ENCODE assay signal across 13 cellular contexts in the genomic region with DNA sequence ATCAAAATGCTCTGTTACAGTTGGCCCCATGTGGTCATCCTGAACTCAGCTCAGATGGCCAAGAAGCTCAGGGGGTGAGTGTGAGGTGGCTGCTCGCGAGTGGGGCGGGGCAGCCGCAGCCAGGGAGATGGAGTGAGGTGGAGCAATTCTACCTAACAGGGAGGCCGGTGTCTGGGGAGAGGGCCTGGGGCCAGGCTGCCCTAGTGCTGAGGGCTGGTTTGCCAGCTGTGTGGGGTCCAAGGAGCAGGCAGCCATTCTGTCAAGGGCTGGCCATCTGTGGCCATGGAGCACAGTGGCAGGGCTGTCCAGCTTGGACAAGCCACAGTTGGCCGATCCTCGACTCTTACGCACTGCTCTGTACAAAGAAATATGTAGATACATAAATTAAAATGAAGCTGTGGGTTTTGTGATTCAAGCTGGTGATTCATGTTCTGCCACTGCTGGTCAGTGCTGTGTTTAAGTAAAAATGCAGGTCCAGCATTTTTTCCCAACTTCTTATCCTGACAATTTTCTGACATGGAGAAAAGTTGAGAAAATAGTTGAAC.
DNase-seq lines count a peak whose midpoint lies in the region; TF ChIP-seq lines count a peak whose summit lies in the region.
"Had no signal": no experiment of that assay in that cellular context is flagged by ENCODE, and none has a peak within 500 bp of the region (broad histone marks: within the 10 kb centered on the region; RNA-seq: fewer than 3 reads in every experiment).

No MANE protein-coding gene starts in this region.

- TF ChIP-seq CTCF in HFFc6 (IDR thresholded peaks at IDR 0.05): no peak
- TF ChIP-seq CTCF in astrocyte of the cerebellum (IDR thresholded peaks at IDR 0.05; ENCODE audit: low read depth, low read length, missing control alignments): no peak

- peaks cover 21% of the 10 kb centered on the region for H3K27me3 Mint-ChIP-seq in HFFc6 (ENCODE audit: insufficient read depth)

- H3K4me1 ChIP-seq in stomach smooth muscle (ENCODE audit: control insufficient read depth, insufficient read depth, low read length) (peaks cover 10% of the 10 kb centered on the region), HAP-1 (peaks cover 3% of the 10 kb centered on the region; the same call in 1 of the 2 replicates)

- H3K27ac Mint-ChIP-seq in HFFc6: peak overlapping the region; percentile 61
- H3K27ac Mint-ChIP-seq: activated CD4-positive, alpha-beta T cell treated with anti-CD3 and anti-CD28 coated beads, Interleukin-2, amount 10 ng/mL, durations not matched to agents 24 days and 14 days had no signal

- in situ Hi-C loops in astrocyte of the cerebellum (cut with HindIII; ENCODE audit: low sequenced_read_pairs) (no loop called here), HAP-1 (cut with MboI; ENCODE audit: low sequenced_read_pairs) (no loop called here)

- H3K4me3 ChIP-seq in astrocyte of the cerebellum (ENCODE audit: low read depth, low read length) (peak overlapping the region; percentile 9), stomach smooth muscle (ENCODE audit: low read length in 2 of 2) (peak overlapping the region in 1 of 2 donors; percentile 15), HAP-1 (no peak overlapping the region)

- no peaks in the 10 kb centered on the region for H3K9me3 Mint-ChIP-seq in HFFc6
- H3K9me3 Mint-ChIP-seq: activated CD4-positive, alpha-beta T cell treated with anti-CD3 and anti-CD28 coated beads, Interleukin-2, amount 10 ng/mL, durations not matched to agents 24 days and 14 days had no signal

- no peak overlapping the region for H3K9ac ChIP-seq in stomach smooth muscle (ENCODE audit: low read length in 2 of 2)

- H3K4me3 Mint-ChIP-seq in HFFc6: peak overlapping the region; percentile 46; the same call in 1 of the 2 replicates
- H3K4me3 Mint-ChIP-seq: activated CD4-positive, alpha-beta T cell treated with anti-CD3 and anti-CD28 coated beads, Interleukin-2, amount 10 ng/mL, durations not matched to agents 24 days and 14 days had no signal

- peaks cover 23% of the 10 kb centered on the region for H3K4me1 Mint-ChIP-seq in HFFc6 (ENCODE audit: low read depth)

- H3K36me3 ChIP-seq in stomach smooth muscle (ENCODE audit: control insufficient read depth in 2 of 2, insufficient read depth in 2 of 2, low read length in 2 of 2): no peaks in the 10 kb centered on the region
- no peaks in the 10 kb centered on the region for H3K36me3 ChIP-seq in HAP-1 (replicated peaks)

- peak overlapping the region; percentile 58 for H3K27ac ChIP-seq in stomach smooth muscle (ENCODE audit: low read length)

- H3K9me3 ChIP-seq in stomach smooth muscle (ENCODE audit: control insufficient read depth in 2 of 2, low read length in 2 of 2) (no peaks in the 10 kb centered on the region), HAP-1 (no peaks in the 10 kb centered on the region)

- H3K36me3 Mint-ChIP-seq in HFFc6 (ENCODE audit: low read depth): no peaks in the 10 kb centered on the region

- H3K27me3 ChIP-seq in stomach smooth muscle (ENCODE audit: control insufficient read depth in 1 of 2, insufficient read depth in 2 of 2, low read length in 2 of 2) (no peaks in the 10 kb centered on the region), HAP-1 (ENCODE audit: low read depth) (no peaks in the 10 kb centered on the region)

- peak; percentile 88 for DNase-seq in HFFc6
- DNase-seq in astrocyte of the cerebellum (ENCODE audit: low read depth): peak; percentile 72
- DNase-seq in hepatic stellate cell (ENCODE audit: low spot score): peak; percentile 76
- no peak for DNase-seq in HAP-1 (ENCODE audit: low spot score in 2 of 2)
- DNase-seq in NCI-H2107 treated with DMSO at 0.1 percent for 48 hours (lab: John Stamatoyannopoulos, UW; ENCODE audit: unreplicated experiment): no peak
- no peak for DNase-seq in retina
- DNase-seq: activated CD4-positive, alpha-beta T cell treated with anti-CD3 and anti-CD28 coated beads, Interleukin-2, amount 10 ng/mL, durations not matched to agents 24 days and 14 days; activated effector memory CD4-positive, alpha-beta T cell treated with Interleukin-2 at 50 U/mL for 16 hours; cortex of kidney; DMS153; MV-4-11; small intestine had no signal

Comparison
In these comparisons a context has a peak if more than half of its experiments do, and no peak if none do; other contexts are left out.
1. DNase-seq: peak in HFFc6 (single experiment), astrocyte of the cerebellum (single experiment) and hepatic stellate cell (single experiment); none in HAP-1 (0 of 2), NCI-H2107 treated with DMSO at 0.1 percent for 48 hours (single experiment) and retina (single experiment).